22 cellular contexts compared by ENCODE assay signal in the genomic region with DNA sequence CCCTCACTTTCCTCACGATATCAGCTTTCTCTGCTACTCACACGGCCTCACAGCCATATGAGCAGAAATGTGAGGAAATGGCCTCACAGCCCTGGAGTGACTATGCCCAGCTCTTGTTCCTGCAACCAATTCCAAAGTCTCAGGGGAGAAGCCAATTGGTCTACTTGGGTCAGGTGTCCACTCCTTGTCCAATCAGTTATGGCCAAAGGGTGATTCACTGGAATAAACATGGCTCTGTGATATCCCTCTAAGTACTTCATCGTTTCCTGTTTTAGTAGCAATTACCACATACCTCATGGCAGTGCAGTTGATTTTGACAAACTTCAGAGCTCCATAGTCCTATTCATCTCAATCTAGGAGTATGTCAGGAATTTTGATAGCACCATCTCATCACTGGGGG.
DNase-seq lines count a peak whose midpoint lies in the region; ATAC-seq and TF ChIP-seq lines count a peak whose summit lies in the region.
"Had no signal": no experiment of that assay in that cellular context is flagged by ENCODE, and none has a peak within 500 bp of the region (broad histone marks: within the 10 kb centered on the region; RNA-seq: fewer than 3 reads in every experiment).

No MANE protein-coding gene starts in this region.

- peaks cover 19% of the 10 kb centered on the region for H3K36me3 Mint-ChIP-seq in progenitor cell of endocrine pancreas (ENCODE audit: insufficient read depth)
- H3K36me3 Mint-ChIP-seq in CD4-positive, alpha-beta T cell (ENCODE audit: low read depth) = peaks cover 10% of the 10 kb centered on the region

- POLR2A ChIA-PET in CD4-positive, alpha-beta T cell (lab: Charles Lee) = no interaction called here

- H3K4me3 Mint-ChIP-seq in progenitor cell of endocrine pancreas (ENCODE audit: low read depth) = no peak overlapping the region
- H3K4me3 Mint-ChIP-seq in CD4-positive, alpha-beta T cell = no peak overlapping the region
- H3K4me3 Mint-ChIP-seq: activated T-helper 17 cell treated with anti-CD3 and anti-CD28 coated beads, Interleukin-2, amount 50 U/mL, for 72 hours; CD14-positive monocyte; natural killer cell treated with Interleukin-12 subunit alpha and Interleukin-12 subunit beta and Interleukin-15 and Interleukin-18, amount 100 ng/mL, for 72 hours; stimulated activated memory B cell treated with anti-CD40 and anti-IgM and Interleukin-4, amounts not matched to agents 10 μg/mL and 1 μg/mL and 100 μg/mL, for 72 hours had no signal

- no peak for TF ChIP-seq CTCF in choroid plexus epithelial cell (conservative IDR thresholded peaks at IDR 0.05; ENCODE audit: low read depth, low read length)
- TF ChIP-seq CTCF in progenitor cell of endocrine pancreas (IDR thresholded peaks at IDR 0.05; ENCODE audit: unreplicated experiment) = no peak
- TF ChIP-seq CTCF in CD4-positive, alpha-beta T cell (IDR thresholded peaks at IDR 0.05) = no peak

- no peaks in the 10 kb centered on the region for H3K9me3 ChIP-seq in CD4-positive, alpha-beta T cell (ENCODE audit: control insufficient read depth, low read length)
- H3K9me3 ChIP-seq: colonic mucosa, tibial nerve had no signal

- no peaks in the 10 kb centered on the region for H3K4me1 Mint-ChIP-seq in progenitor cell of endocrine pancreas (ENCODE audit: low read depth)
- peaks cover 10% of the 10 kb centered on the region for H3K4me1 Mint-ChIP-seq in CD4-positive, alpha-beta T cell (ENCODE audit: low read depth)

- no peaks in the 10 kb centered on the region for H3K27me3 Mint-ChIP-seq in progenitor cell of endocrine pancreas
- H3K27me3 Mint-ChIP-seq in CD4-positive, alpha-beta T cell = no peaks in the 10 kb centered on the region
- H3K27me3 Mint-ChIP-seq: activated T-helper 17 cell treated with anti-CD3 and anti-CD28 coated beads, Interleukin-2, amount 50 U/mL, for 72 hours; natural killer cell treated with Interleukin-12 subunit alpha and Interleukin-12 subunit beta and Interleukin-15 and Interleukin-18, amount 100 ng/mL, for 72 hours; stimulated activated memory B cell treated with anti-CD40 and anti-IgM and Interleukin-4, amounts not matched to agents 10 μg/mL and 1 μg/mL and 100 μg/mL, for 72 hours had no signal

- H3K27me3 ChIP-seq in CD4-positive, alpha-beta T cell (ENCODE audit: control insufficient read depth, insufficient read depth, low read length) = no peaks in the 10 kb centered on the region
- H3K27me3 ChIP-seq: colonic mucosa, tibial nerve had no signal

- peak overlapping the region; percentile 49 for H3K27ac Mint-ChIP-seq in progenitor cell of endocrine pancreas
- no peak overlapping the region for H3K27ac Mint-ChIP-seq in CD4-positive, alpha-beta T cell
- H3K27ac Mint-ChIP-seq: activated T-helper 17 cell treated with anti-CD3 and anti-CD28 coated beads, Interleukin-2, amount 50 U/mL, for 72 hours; natural killer cell treated with Interleukin-12 subunit alpha and Interleukin-12 subunit beta and Interleukin-15 and Interleukin-18, amount 100 ng/mL, for 72 hours; stimulated activated memory B cell treated with anti-CD40 and anti-IgM and Interleukin-4, amounts not matched to agents 10 μg/mL and 1 μg/mL and 100 μg/mL, for 72 hours had no signal

- DNase-seq in NOMO-1 treated with DMSO at 0.1 percent for 48 hours (lab: John Stamatoyannopoulos, UW; ENCODE audit: unreplicated experiment) (peak; percentile 14), NOMO-1 treated with dmso at 0.1 percent for 144 hours (lab: John Stamatoyannopoulos, UW; ENCODE audit: unreplicated experiment) (no peak), OCI-M1 (lab: John Stamatoyannopoulos, UW) (peak; percentile 4), choroid plexus epithelial cell (ENCODE audit: low read depth) (peak; percentile 30), progenitor cell of endocrine pancreas (ENCODE audit: low spot score, unreplicated experiment) (no peak)
- no peak for DNase-seq in CD4-positive, alpha-beta T cell
- DNase-seq: 8988T, amniotic stem cell, colonic mucosa, DMS79, NCI-H187, NCI-H510A treated with DMSO at 0.1 percent for 48 hours, PC-3 had no signal

- no peak overlapping the region for H3K4me3 ChIP-seq in choroid plexus epithelial cell (ENCODE audit: low read depth, low read length)
- H3K4me3 ChIP-seq: colonic mucosa, lung, tibial nerve had no signal

- H3K27ac ChIP-seq in CD4-positive, alpha-beta T cell (ENCODE audit: low read depth, low read length) = no peak overlapping the region
- H3K27ac ChIP-seq: colonic mucosa, HL-60, tibial nerve had no signal

- CTCF ChIA-PET in CD4-positive, alpha-beta T cell (lab: Charles Lee) = no interaction called here

- intact Hi-C loops in CD4-positive, alpha-beta T cell (cut with DNase I, micrococcal nuclease) = no loop called here

- ATAC-seq in CD4-positive, alpha-beta T cell (ENCODE audit: poor library complexity) = no peak
- no peak for ATAC-seq in activated CD4-positive, CD25-positive, alpha-beta regulatory T cell treated with anti-CD3 and anti-CD28 coated beads, Interleukin-2, amount 50 U/mL, for 24 hours
- ATAC-seq in GM18909 (IDR thresholded peaks at IDR 0.05; ENCODE audit: poor library complexity, unreplicated experiment) = no peak
- ATAC-seq: activated T-helper 17 cell treated with anti-CD3 and anti-CD28 coated beads, Interleukin-2, amount 50 U/mL, for 72 hours; natural killer cell treated with Interleukin-12 subunit alpha and Interleukin-12 subunit beta and Interleukin-15 and Interleukin-18, amount 100 ng/mL, for 72 hours; PC-3; stimulated activated memory B cell treated with anti-CD40 and anti-IgM and Interleukin-4, amounts not matched to agents 10 μg/mL and 1 μg/mL and 100 μg/mL, for 72 hours had no signal

- no peaks in the 10 kb centered on the region for H3K9me3 Mint-ChIP-seq in progenitor cell of endocrine pancreas (ENCODE audit: low read depth)
- no peaks in the 10 kb centered on the region for H3K9me3 Mint-ChIP-seq in CD4-positive, alpha-beta T cell
- H3K9me3 Mint-ChIP-seq: activated T-helper 17 cell treated with anti-CD3 and anti-CD28 coated beads, Interleukin-2, amount 50 U/mL, for 72 hours; natural killer cell treated with Interleukin-12 subunit alpha and Interleukin-12 subunit beta and Interleukin-15 and Interleukin-18, amount 100 ng/mL, for 72 hours; stimulated activated memory B cell treated with anti-CD40 and anti-IgM and Interleukin-4, amounts not matched to agents 10 μg/mL and 1 μg/mL and 100 μg/mL, for 72 hours had no signal

Comparison
In these comparisons a context has a peak if more than half of its experiments do, and no peak if none do; other contexts are left out.
1. DNase-seq: peak in NOMO-1 treated with DMSO at 0.1 percent for 48 hours (single experiment), OCI-M1 (single experiment) and choroid plexus epithelial cell (single experiment); none in NOMO-1 treated with dmso at 0.1 percent for 144 hours (single experiment), progenitor cell of endocrine pancreas (single experiment) and CD4-positive, alpha-beta T cell (0 of 10).